Comparison of ENCODE assay signal across 15 cellular contexts in genomic region chr5:125037020-125037419, GRCh38.
"Had no signal": no experiment of that assay in that cellular context is flagged by ENCODE, and none has a peak within 500 bp of the region (broad histone marks: within the 10 kb centered on the region; RNA-seq: fewer than 3 reads in every experiment).

No MANE protein-coding gene starts in this region.

- H3K27ac Mint-ChIP-seq: activated naive CD4-positive, alpha-beta T cell treated with anti-CD3 and anti-CD28 coated beads for 36 hours; activated naive CD8-positive, alpha-beta T cell treated with anti-CD3 and anti-CD28 coated beads, Interleukin-2, amount 50 U/mL, for 24 hours; dendritic cell treated with granulocyte-macrophage colony-stimulating factor and Interleukin-4, amounts not matched to agents 40 ng/mL and 50 ng/mL, for 4 days; immature natural killer cell; natural killer cell treated with Interleukin-12 subunit alpha and Interleukin-12 subunit beta and Interleukin-15 and Interleukin-18, amount 100 ng/mL, for 72 hours had no signal

- H3K27me3 ChIP-seq: stomach, upper lobe of right lung had no signal

- H3K36me3 ChIP-seq: stomach, thoracic aorta, upper lobe of right lung had no signal

- DNase-seq: activated CD4-positive, CD25-positive, alpha-beta regulatory T cell treated with anti-CD3 and anti-CD28 coated beads, Interleukin-2, amount 50 U/mL, for 72 hours; activated naive CD4-positive, alpha-beta T cell treated with anti-CD3 and anti-CD28 coated beads for 36 hours; activated naive CD8-positive, alpha-beta T cell treated with anti-CD3 and anti-CD28 coated beads, Interleukin-2, amount 50 U/mL, for 24 hours; aorta; effector memory CD4-positive, alpha-beta T cell; foreskin melanocyte; head of caudate nucleus; immature natural killer cell; mesendoderm; stimulated activated CD4-positive, alpha-beta T cell treated with anti-CD3 and anti-CD28 coated beads, Interleukin-15, amount 100 ng/mL, for 24 hours; stomach; upper lobe of right lung had no signal

- H3K27ac ChIP-seq: stomach, thoracic aorta, upper lobe of right lung had no signal

- H3K9me3 Mint-ChIP-seq: activated naive CD8-positive, alpha-beta T cell treated with anti-CD3 and anti-CD28 coated beads, Interleukin-2, amount 50 U/mL, for 24 hours; dendritic cell treated with granulocyte-macrophage colony-stimulating factor and Interleukin-4, amounts not matched to agents 40 ng/mL and 50 ng/mL, for 4 days had no signal

- H3K4me3 ChIP-seq: stomach, thoracic aorta, upper lobe of right lung had no signal

- H3K4me3 Mint-ChIP-seq: activated naive CD4-positive, alpha-beta T cell treated with anti-CD3 and anti-CD28 coated beads for 36 hours; activated naive CD8-positive, alpha-beta T cell treated with anti-CD3 and anti-CD28 coated beads, Interleukin-2, amount 50 U/mL, for 24 hours; dendritic cell treated with granulocyte-macrophage colony-stimulating factor and Interleukin-4, amounts not matched to agents 40 ng/mL and 50 ng/mL, for 4 days; immature natural killer cell; natural killer cell treated with Interleukin-12 subunit alpha and Interleukin-12 subunit beta and Interleukin-15 and Interleukin-18, amount 100 ng/mL, for 72 hours had no signal

- H3K36me3 Mint-ChIP-seq: immature natural killer cell had no signal

- H3K4me1 ChIP-seq: upper lobe of right lung had no signal

- ATAC-seq: activated naive CD8-positive, alpha-beta T cell treated with anti-CD3 and anti-CD28 coated beads, Interleukin-2, amount 50 U/mL, for 24 hours; natural killer cell treated with Interleukin-12 subunit alpha and Interleukin-12 subunit beta and Interleukin-15 and Interleukin-18, amount 100 ng/mL, for 72 hours; upper lobe of right lung had no signal

- H3K9me3 ChIP-seq: stomach, thoracic aorta, upper lobe of right lung had no signal
